14 cellular contexts compared by ENCODE assay signal in genomic region chr11:77524539-77524938, GRCh38.
"Had no signal": no experiment of that assay in that cellular context is flagged by ENCODE, and none has a peak within 500 bp of the region (broad histone marks: within the 10 kb centered on the region; RNA-seq: fewer than 3 reads in every experiment).

No MANE protein-coding gene starts in this region.

- H3K9ac ChIP-seq: parathyroid adenoma had no signal

- H3K9me3 ChIP-seq: breast epithelium, left ventricle myocardium inferior, mucosa of descending colon, testis, upper lobe of right lung had no signal

- H3K4me1 ChIP-seq: breast epithelium, left ventricle myocardium inferior, parathyroid adenoma, testis, upper lobe of right lung had no signal

- H3K27me3 ChIP-seq: breast epithelium, testis, upper lobe of right lung had no signal

- DNase-seq: activated CD4-positive, alpha-beta T cell treated with anti-CD3 and anti-CD28 coated beads, Interleukin-2, amount 10 ng/mL, durations not matched to agents 7 days and 5 days; activated naive CD8-positive, alpha-beta T cell treated with anti-CD3 and anti-CD28 coated beads for 36 hours; glutamatergic neuron; kidney; left ventricle myocardium inferior; mucosa of descending colon; naive thymus-derived CD4-positive, alpha-beta T cell; stimulated activated CD4-positive, alpha-beta T cell treated with anti-CD3 and anti-CD28 coated beads, Interleukin-1b, Interleukin-23, amount 100 ng/mL, for 48 hours; stimulated activated naive CD8-positive, alpha-beta T cell treated with anti-CD3 and anti-CD28 coated beads, Interleukin-15, amount 100 ng/mL, for 72 hours; testis; upper lobe of right lung had no signal

- H3K4me3 ChIP-seq: breast epithelium, left ventricle myocardium inferior, mucosa of descending colon, testis, upper lobe of right lung had no signal

- H3K36me3 ChIP-seq: breast epithelium, left ventricle myocardium inferior, upper lobe of right lung had no signal

- H3K27ac ChIP-seq: breast epithelium, left ventricle myocardium inferior, parathyroid adenoma, testis, upper lobe of right lung had no signal

- ATAC-seq: esophagus mucosa; mucosa of descending colon; naive thymus-derived CD4-positive, alpha-beta T cell; stimulated activated naive CD8-positive, alpha-beta T cell treated with anti-CD3 and anti-CD28 coated beads, Interleukin-15, amount 100 ng/mL, for 72 hours; upper lobe of right lung had no signal

- H3K79me2 ChIP-seq: parathyroid adenoma had no signal

- H2AFZ ChIP-seq: parathyroid adenoma had no signal
